Comparison of ENCODE assay signal across 8 cellular contexts in genomic region chr20:51594999-51595532, GRCh38. TPM values are rescaled to one million over a fixed set of nuclear protein-coding genes. Genes with fewer than 3 reads are reported as not detected.
DNase-seq lines count a peak whose midpoint lies in the region; ATAC-seq lines count a peak whose summit lies in the region.

No MANE protein-coding gene starts in this region.

- DNase-seq in AG20443 (ENCODE audit: low spot score) = peak; percentile 92
- peak; percentile 84 for DNase-seq in NCI-H460 (ENCODE audit: extremely low read depth, low read depth)
- DNase-seq in activated CD4-positive, CD25-positive, alpha-beta regulatory T cell treated with anti-CD3 and anti-CD28 coated beads, Interleukin-2, amount 50 U/mL, for 16 hours (ENCODE audit: low read depth, low spot score) = peak; percentile 56
- peak; percentile 63 for DNase-seq in central memory CD4-positive, alpha-beta T cell
- peak; percentile 83 for DNase-seq in kidney tubule cell (ENCODE audit: low spot score)
- peak; percentile 70 to 71 for DNase-seq in stimulated activated CD4-positive, alpha-beta T cell treated with anti-CD3 and anti-CD28 coated beads, Interleukin-2, amount 100 ng/mL, for 48 hours

- ATAC-seq in GM19035 (IDR thresholded peaks at IDR 0.05; ENCODE audit: unreplicated experiment) (peak; percentile 95), HG03342 (IDR thresholded peaks at IDR 0.05; ENCODE audit: unreplicated experiment) (peak; percentile 97)

RNA-seq across cellular contexts. Expression of gene NFATC2, which starts 52.5 kb away (rescaled TPM):
- total RNA-seq in NCI-H460 (2014; rRNA removed; shearing (Covaris generic)) = 0.92 and 1.1 TPM in 2 replicates
- polyA plus RNA-seq in NCI-H460 (2014; cell fraction: nucleus; rRNA removed) = 0.73 and 0.86 TPM in 2 replicates

Comparison
In these comparisons a context has a peak if more than half of its experiments do, and no peak if none do; other contexts are left out.
1. Peak in every context shown above with its lines: DNase-seq and ATAC-seq.